8 cellular contexts compared by ENCODE assay signal in genomic region chr10:42553064-42553407, GRCh38.
A peak's percentile ranks its signal among the peaks of the same experiment; 100 is the strongest.
DNase-seq lines count a peak whose midpoint lies in the region; ATAC-seq, FAIRE-seq and TF ChIP-seq lines count a peak whose summit lies in the region.

No MANE protein-coding gene starts in this region.

- H3K36me3 Mint-ChIP-seq in T-helper 17 cell (ENCODE audit: low read depth): peaks cover 2% of the 10 kb centered on the region

- no peaks in the 10 kb centered on the region for H3K27me3 Mint-ChIP-seq in T-helper 17 cell

- no peaks in the 10 kb centered on the region for H3K9me3 ChIP-seq in T-helper 17 cell (ENCODE audit: control insufficient read depth, low read length, poor library complexity, severe bottlenecking)
- H3K9me3 ChIP-seq in heart right ventricle: peaks cover 0 to 2% (median 0%) of the 10 kb centered on the region in 11 donors
- H3K9me3 ChIP-seq in skeletal muscle satellite cell (replicated peaks; ENCODE audit: low read length): no peaks in the 10 kb centered on the region

- no peak for TF ChIP-seq CTCF in heart right ventricle (IDR thresholded peaks at IDR 0.05)

- H3K4me2 ChIP-seq in skeletal muscle satellite cell (ENCODE audit: low read length): peak overlapping the region; percentile 89

- no peak for DNase-seq in T-helper 17 cell
- no peak for DNase-seq in heart right ventricle
- no peak for DNase-seq in stimulated activated CD4-positive, alpha-beta T cell treated with anti-CD3 and anti-CD28 coated beads, Interleukin-2, amount 100 ng/mL, for 24 hours
- no peak for DNase-seq in frontal cortex (ENCODE audit: low spot score in 2 of 2)
- no peak for DNase-seq in NCI-H2171 treated with DMSO at 0.1 percent for 48 hours (lab: John Stamatoyannopoulos, UW)

- H3K4me1 ChIP-seq in heart right ventricle (peaks cover 0 to 24% (median 16%) of the 10 kb centered on the region in 9 donors), skeletal muscle satellite cell (ENCODE audit: control insufficient read depth, insufficient read depth, low read length) (peaks cover 10% of the 10 kb centered on the region)

- H3K4me3 Mint-ChIP-seq in T-helper 17 cell: peak overlapping the region; percentile 99

- H3K4me1 Mint-ChIP-seq in T-helper 17 cell: peaks cover 28% of the 10 kb centered on the region

- peak overlapping the region; percentile 58 for H3K9ac ChIP-seq in skeletal muscle satellite cell (ENCODE audit: low read depth, low read length)

- ATAC-seq in GM18873 (IDR thresholded peaks at IDR 0.05; ENCODE audit: low FRiP score, unreplicated experiment) (peak; percentile 27), HG02852 (IDR thresholded peaks at IDR 0.05; ENCODE audit: unreplicated experiment) (peak; percentile 29), T-helper 17 cell (peak; percentile 1), heart right ventricle (peak; percentile 32 to 57 (median 46))

- WGBS in heart right ventricle, 2 donors: 5 to 6% methylated on average over 14 of the region's 14 CpGs

- H3K36me3 ChIP-seq in heart right ventricle (peaks cover 0 to 22% (median 0%) of the 10 kb centered on the region in 9 donors), skeletal muscle satellite cell (ENCODE audit: insufficient read depth, low read length) (no peaks in the 10 kb centered on the region)

- peak overlapping the region; percentile 57 to 93 (median 71) for H3K4me3 ChIP-seq in heart right ventricle
- H3K4me3 ChIP-seq in skeletal muscle satellite cell (ENCODE audit: low read length): peak overlapping the region; percentile 95

- H3K27ac Mint-ChIP-seq in T-helper 17 cell: peak overlapping the region; percentile 97

- intact Hi-C loops in heart right ventricle (cut with DNase I): loop anchor here in 2 of 10 donors (5.0 to 10.0 kb wide), 2 partner anchors 82 to 84 kb away; partner anchors contain the start of gene ZNF33B (in 2 of the 2)

- FAIRE-seq in frontal cortex (lab: Jason Lieb, UNC): no peak

- H3K27me3 ChIP-seq in heart right ventricle: no peaks in the 10 kb centered on the region
- no peaks in the 10 kb centered on the region for H3K27me3 ChIP-seq in skeletal muscle satellite cell (ENCODE audit: control insufficient read depth, insufficient read depth, low read length)

- peak overlapping the region in 9 of 10 donors; percentile 2 to 76 (median 67) for H3K27ac ChIP-seq in heart right ventricle
